In the genomic region with DNA sequence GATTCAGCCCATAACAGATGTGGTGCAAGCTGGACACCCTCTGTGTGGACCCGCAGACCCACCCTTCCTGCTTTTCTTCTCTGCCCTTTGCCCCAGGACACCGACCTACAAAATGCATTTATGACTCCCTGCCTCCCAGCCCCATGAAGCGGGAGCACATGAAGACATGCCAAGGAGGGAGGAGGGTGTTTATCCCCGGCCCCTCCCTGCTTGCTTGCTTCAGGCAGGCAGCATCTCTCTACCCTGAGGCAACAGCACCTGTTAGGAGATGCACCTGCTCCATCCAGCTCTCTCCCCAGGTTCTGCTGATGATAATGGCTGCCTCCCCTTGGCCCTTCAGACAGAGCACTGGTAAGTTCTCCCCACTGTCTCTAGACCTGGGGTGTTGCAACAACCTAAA, we compare ENCODE assay signal across 19 cellular contexts.
A peak's percentile ranks its signal among the peaks of the same experiment; 100 is the strongest.
DNase-seq lines count a peak whose midpoint lies in the region; ATAC-seq and TF ChIP-seq lines count a peak whose summit lies in the region.
"Had no signal": no experiment of that assay in that cellular context is flagged by ENCODE, and none has a peak within 500 bp of the region (broad histone marks: within the 10 kb centered on the region; RNA-seq: fewer than 3 reads in every experiment).

No MANE protein-coding gene starts in this region.

- H3K27me3 ChIP-seq in IMR-90 (ENCODE audit: control insufficient read depth, insufficient read depth, low read length) (no peaks in the 10 kb centered on the region), esophagus muscularis mucosa (no peaks in the 10 kb centered on the region), lower lobe of right lung (ENCODE audit: low read depth) (no peaks in the 10 kb centered on the region)
- H3K27me3 ChIP-seq: BE2C had no signal

- H3K56ac ChIP-seq in IMR-90 (ENCODE audit: extremely low read depth, insufficient read depth, low read length) = no peak overlapping the region

- no peak for TF ChIP-seq EP300 in esophagus muscularis mucosa (IDR thresholded peaks at IDR 0.05)

- WGBS in IMR-90 (ENCODE audit: extremely low coverage in 2 of 2, insufficient read length in 1 of 2), 2 experiments = no CpG with 5 or more reads among the region's 4 CpGs
- 96% methylated on average over 3 of the region's 4 CpGs for WGBS in esophagus muscularis mucosa

- no peak overlapping the region for H3K4me2 ChIP-seq in IMR-90 (ENCODE audit: low read depth, low read length)
- H3K4me2 ChIP-seq: PC-9 had no signal

- H2AK5ac ChIP-seq in IMR-90 (ENCODE audit: low read depth, low read length) = peak overlapping the region; percentile 11; the same call in 1 of the 2 replicates

- no peak overlapping the region for H2BK15ac ChIP-seq in IMR-90 (ENCODE audit: low read depth, low read length)

- intact Hi-C loops in IMR-90 (cut with micrococcal nuclease) = no loop called here
- intact Hi-C loops in left colon (cut with DNase I, micrococcal nuclease) = loop anchor here in 1 of 2 donors (10.0 kb wide), 1 partner anchor 181 kb away; no protein-coding TSS in a partner anchor
- intact Hi-C loops in esophagus muscularis mucosa (cut with DNase I) = no loop called here
- intact Hi-C loops in lower lobe of right lung (cut with DNase I) = no loop called here

- H4K91ac ChIP-seq in IMR-90 (ENCODE audit: insufficient read depth, low read depth, low read length) = no peak overlapping the region

- H4K8ac ChIP-seq in IMR-90 (ENCODE audit: low read depth in 2 of 2, low read length in 2 of 2) = no peak overlapping the region

- H2BK5ac ChIP-seq in IMR-90 (ENCODE audit: low read depth, low read length, poor library complexity, severe bottlenecking) = no peak overlapping the region

- no peak for TF ChIP-seq RAD21 in IMR-90 (IDR thresholded peaks at IDR 0.05; ENCODE audit: low read length)

- no peak overlapping the region for H3K9ac ChIP-seq in IMR-90 (ENCODE audit: low read depth, low read length)

- dilution Hi-C loops in IMR-90 (cut with HindIII; ENCODE audit: low sequenced_read_pairs, unreplicated experiment) = no loop called here

- TF ChIP-seq CTCF in IMR-90 (conservative IDR thresholded peaks at IDR 0.05; ENCODE audit: low read depth, low read length) = no peak
- TF ChIP-seq CTCF in esophagus muscularis mucosa (IDR thresholded peaks at IDR 0.05) = no peak
- no peak for TF ChIP-seq CTCF in lower lobe of right lung (IDR thresholded peaks at IDR 0.05)

- CTCF ChIA-PET in IMR-90 (lab: Yijun Ruan, JAX) = no interaction called here

- 0 out of 2 replicates have a peak overlapping the region, but pooled peaks have one; percentile 28 for H2BK20ac ChIP-seq in IMR-90 (ENCODE audit: low read depth, low read length)

- DNase-seq in COLO668 (lab: John Stamatoyannopoulos, UW; ENCODE audit: unreplicated experiment) (peak; percentile 75), IMR-90 (no peak), NCI-H345 treated with DMSO at 0.1 percent for 48 hours (lab: John Stamatoyannopoulos, UW; ENCODE audit: unreplicated experiment) (peak; percentile 72), left colon (peak; percentile 41 to 62), esophagus muscularis mucosa (ENCODE audit: extremely low spot score) (no peak), DMS 273 (lab: John Stamatoyannopoulos, UW; ENCODE audit: unreplicated experiment) (no peak), glomerular visceral epithelial cell (ENCODE audit: extremely low spot score) (no peak), lower lobe of right lung (no peak)
- DNase-seq: BE2C; CD8-positive, alpha-beta memory T cell; H7; Kasumi-1; NCI-H2171; NCI-H524 treated with DMSO at 0.1 percent for 48 hours; PC-9; T-helper 1 cell had no signal

- no peak overlapping the region for H2BK120ac ChIP-seq in IMR-90 (ENCODE audit: low read depth, low read length)

- ATAC-seq in IMR-90 (ENCODE audit: low read depth) (no peak), left colon (peak; percentile 88), lower lobe of right lung (no peak)
- ATAC-seq: HepG2, Right ventricle myocardium inferior had no signal

- TF ChIP-seq POLR2A in IMR-90 (IDR thresholded peaks at IDR 0.05; ENCODE audit: low read depth, low read length) (no peak), esophagus muscularis mucosa (IDR thresholded peaks at IDR 0.05; ENCODE audit: low read depth) (no peak)

- H2AK9ac ChIP-seq in IMR-90 (replicated peaks; ENCODE audit: low read depth, low read length, poor library complexity) = no peak overlapping the region

- no peak overlapping the region for H3K18ac ChIP-seq in IMR-90 (ENCODE audit: low read depth, low read length)

- no peaks in the 10 kb centered on the region for H3K79me1 ChIP-seq in IMR-90 (ENCODE audit: low read depth in 1 of 2, low read length in 2 of 2)

- no peak overlapping the region; the same call in 1 of the 2 replicates for H4K5ac ChIP-seq in IMR-90 (ENCODE audit: low read depth, low read length)

- H3K14ac ChIP-seq in IMR-90 (replicated peaks; ENCODE audit: low read depth, low read length) = no peak overlapping the region; the same call in 1 of the 2 replicates

- H3K4me1 ChIP-seq in IMR-90 (ENCODE audit: control insufficient read depth, insufficient read depth, low read length) (peaks cover 25% of the 10 kb centered on the region), esophagus muscularis mucosa (peaks cover 35 to 57% (median 50%) of the 10 kb centered on the region in 4 donors), lower lobe of right lung (peaks cover 81% of the 10 kb centered on the region)

- H3K9me3 ChIP-seq in IMR-90 (ENCODE audit: control insufficient read depth, insufficient read depth, low read length) = no peaks in the 10 kb centered on the region
- no peaks in the 10 kb centered on the region for H3K9me3 ChIP-seq in esophagus muscularis mucosa
- H3K9me3 ChIP-seq in lower lobe of right lung = no peaks in the 10 kb centered on the region

- H2AFZ ChIP-seq in IMR-90 (replicated peaks; ENCODE audit: low read length, poor library complexity) = no peak overlapping the region
- H2AFZ ChIP-seq: PC-9 had no signal

- no TSS peak for BruUV-seq in IMR-90 (replicated peaks; lab: Mats Ljungman, UMichigan)

- H3K27ac ChIP-seq in IMR-90 (ENCODE audit: insufficient read depth, low read length) = no peak overlapping the region
- no peak overlapping the region for H3K27ac ChIP-seq in esophagus muscularis mucosa (replicated peaks in 1 of 4)
- no peak overlapping the region for H3K27ac ChIP-seq in lower lobe of right lung
- H3K27ac ChIP-seq: PC-9, SK-N-MC had no signal

- in situ Hi-C loops in IMR-90 (cut with MboI; ENCODE audit: low sequenced_read_pairs) = no loop called here

- POLR2A ChIA-PET in IMR-90 (lab: Charles Lee; ENCODE audit: unreplicated experiment) = no interaction called here

- H3K9me1 ChIP-seq in IMR-90 (ENCODE audit: insufficient read depth, low read length) = peaks cover 22% of the 10 kb centered on the region

- H3K36me3 ChIP-seq in IMR-90 (ENCODE audit: control insufficient read depth, insufficient read depth, low read length) (no peaks in the 10 kb centered on the region), esophagus muscularis mucosa (no peaks in the 10 kb centered on the region), lower lobe of right lung (no peaks in the 10 kb centered on the region)
- H3K36me3 ChIP-seq: BE2C had no signal

- no peak overlapping the region for H3K23ac ChIP-seq in IMR-90 (ENCODE audit: low read depth, low read length)

- H3K4me3 ChIP-seq in IMR-90 (ENCODE audit: insufficient read depth, low read depth, low read length) = no peak overlapping the region
- H3K4me3 ChIP-seq in esophagus muscularis mucosa = no peak overlapping the region
- no peak overlapping the region for H3K4me3 ChIP-seq in lower lobe of right lung
- H3K4me3 ChIP-seq: PC-9, SK-N-MC had no signal

- no peak overlapping the region for H3K4ac ChIP-seq in IMR-90 (ENCODE audit: low read depth, low read length)

- no peaks in the 10 kb centered on the region for H4K20me1 ChIP-seq in IMR-90 (ENCODE audit: insufficient read depth, low read length)

TF ChIP-seq in IMR-90, 13 proteins besides CTCF, POLR2A, EP300 and RAD21:
- TF ChIP-seq MXI1 (IDR thresholded peaks at IDR 0.05; ENCODE audit: borderline replicate concordance, low read depth, low read length) = no peak
- TF ChIP-seq CEBPB (IDR thresholded peaks at IDR 0.05; ENCODE audit: low read depth, low read length) = no peak
- no peak for TF ChIP-seq CHD1 (IDR thresholded peaks at IDR 0.05; ENCODE audit: low read depth, low read length)
- TF ChIP-seq FOS (IDR thresholded peaks at IDR 0.05; ENCODE audit: low read depth, low read length) = no peak
- TF ChIP-seq BHLHE40 (IDR thresholded peaks at IDR 0.05; ENCODE audit: low read depth, low read length) = no peak
- TF ChIP-seq RFX5 (IDR thresholded peaks at IDR 0.05; ENCODE audit: low read depth, low read length) = no peak
- no peak for TF ChIP-seq NFE2L2 (IDR thresholded peaks at IDR 0.05; ENCODE audit: low read depth, low read length)
- no peak for TF ChIP-seq SMC3 (IDR thresholded peaks at IDR 0.05; ENCODE audit: low read depth, low read length)
- TF ChIP-seq, protein P1, sequence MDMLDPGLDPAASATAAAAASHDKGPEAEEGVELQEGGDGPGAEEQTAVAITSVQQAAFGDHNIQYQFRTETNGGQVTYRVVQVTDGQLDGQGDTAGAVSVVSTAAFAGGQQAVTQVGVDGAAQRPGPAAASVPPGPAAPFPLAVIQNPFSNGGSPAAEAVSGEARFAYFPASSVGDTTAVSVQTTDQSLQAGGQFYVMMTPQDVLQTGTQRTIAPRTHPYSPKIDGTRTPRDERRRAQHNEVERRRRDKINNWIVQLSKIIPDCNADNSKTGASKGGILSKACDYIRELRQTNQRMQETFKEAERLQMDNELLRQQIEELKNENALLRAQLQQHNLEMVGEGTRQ (IDR thresholded peaks at IDR 0.05; ENCODE audit: low read depth, low read length) = no peak
- TF ChIP-seq, protein P2, sequence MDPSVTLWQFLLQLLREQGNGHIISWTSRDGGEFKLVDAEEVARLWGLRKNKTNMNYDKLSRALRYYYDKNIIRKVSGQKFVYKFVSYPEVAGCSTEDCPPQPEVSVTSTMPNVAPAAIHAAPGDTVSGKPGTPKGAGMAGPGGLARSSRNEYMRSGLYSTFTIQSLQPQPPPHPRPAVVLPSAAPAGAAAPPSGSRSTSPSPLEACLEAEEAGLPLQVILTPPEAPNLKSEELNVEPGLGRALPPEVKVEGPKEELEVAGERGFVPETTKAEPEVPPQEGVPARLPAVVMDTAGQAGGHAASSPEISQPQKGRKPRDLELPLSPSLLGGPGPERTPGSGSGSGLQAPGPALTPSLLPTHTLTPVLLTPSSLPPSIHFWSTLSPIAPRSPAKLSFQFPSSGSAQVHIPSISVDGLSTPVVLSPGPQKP (IDR thresholded peaks at IDR 0.05; ENCODE audit: borderline replicate concordance, low read depth, low read length) = no peak

Comparison
In these comparisons a context has a peak if more than half of its experiments do, and no peak if none do; other contexts are left out.
1. DNase-seq: peak in COLO668 (single experiment), NCI-H345 treated with DMSO at 0.1 percent for 48 hours (single experiment) and left colon (2 of 2); none in IMR-90 (single experiment), esophagus muscularis mucosa (single experiment), DMS 273 (single experiment), glomerular visceral epithelial cell (single experiment) and lower lobe of right lung (single experiment).